8 cellular contexts compared by ENCODE assay signal in genomic region chr15:72116680-72117447, GRCh38. TPM values are rescaled to one million over a fixed set of nuclear protein-coding genes. Genes with fewer than 3 reads are reported as not detected.
DNase-seq lines count a peak whose midpoint lies in the region; ATAC-seq and TF ChIP-seq lines count a peak whose summit lies in the region.

No MANE protein-coding gene starts in this region.

- H3K4me3 Mint-ChIP-seq in T-helper 1 cell treated with Interleukin-12 subunit alpha and Interleukin-12 subunit beta and Interleukin-4 antibody, amounts not matched to agents 30 μg/mL and 1 μg/mL, for 36 hours: peak overlapping the region; percentile 95
- peak overlapping the region; percentile 95 for H3K4me3 Mint-ChIP-seq in mesothelial cell of epicardium

- H3K27me3 Mint-ChIP-seq in T-helper 1 cell treated with Interleukin-12 subunit alpha and Interleukin-12 subunit beta and Interleukin-4 antibody, amounts not matched to agents 30 μg/mL and 1 μg/mL, for 36 hours (ENCODE audit: low read depth): peaks cover 30% of the 10 kb centered on the region
- no peaks in the 10 kb centered on the region for H3K27me3 Mint-ChIP-seq in mesothelial cell of epicardium (ENCODE audit: low read depth)

- no peaks in the 10 kb centered on the region for H3K36me3 Mint-ChIP-seq in T-helper 1 cell treated with Interleukin-12 subunit alpha and Interleukin-12 subunit beta and Interleukin-4 antibody, amounts not matched to agents 30 μg/mL and 1 μg/mL, for 36 hours (ENCODE audit: low read depth)
- no peaks in the 10 kb centered on the region for H3K36me3 Mint-ChIP-seq in mesothelial cell of epicardium

- peaks cover 22% of the 10 kb centered on the region for H3K4me1 Mint-ChIP-seq in T-helper 1 cell treated with Interleukin-12 subunit alpha and Interleukin-12 subunit beta and Interleukin-4 antibody, amounts not matched to agents 30 μg/mL and 1 μg/mL, for 36 hours (ENCODE audit: low read depth)
- H3K4me1 Mint-ChIP-seq in mesothelial cell of epicardium: peaks cover 56% of the 10 kb centered on the region

- no peak for TF ChIP-seq CTCF in mesothelial cell of epicardium (IDR thresholded peaks at IDR 0.05; ENCODE audit: unreplicated experiment)
- no peak for TF ChIP-seq CTCF in thoracic aorta (IDR thresholded peaks at IDR 0.05)
- no peak for TF ChIP-seq CTCF in GM20000 (IDR thresholded peaks at IDR 0.05; ENCODE audit: extremely low read depth, missing control alignments)

- H3K36me3 ChIP-seq in endocrine pancreas (ENCODE audit: control insufficient read depth, insufficient read depth, low read length) (no peaks in the 10 kb centered on the region), thoracic aorta (no peaks in the 10 kb centered on the region)

- H3K27ac ChIP-seq in thoracic aorta: peak overlapping the region; percentile 72 to 84

- H3K27ac Mint-ChIP-seq in T-helper 1 cell treated with Interleukin-12 subunit alpha and Interleukin-12 subunit beta and Interleukin-4 antibody, amounts not matched to agents 30 μg/mL and 1 μg/mL, for 36 hours: peak overlapping the region; percentile 89
- peak overlapping the region; percentile 97 for H3K27ac Mint-ChIP-seq in mesothelial cell of epicardium

- DNase-seq in NCI-H2227 (lab: John Stamatoyannopoulos, UW; ENCODE audit: unreplicated experiment) (peak; percentile 27), NCI-H2227 treated with DMSO at 0.1 percent for 48 hours (lab: John Stamatoyannopoulos, UW) (no peak), mesothelial cell of epicardium (ENCODE audit: low spot score in 2 of 2, unreplicated experiment in 2 of 2) (peak in 1 of 2 experiments; percentile 24), thoracic aorta (ENCODE audit: low spot score) (peak; percentile 9), GM20000 (ENCODE audit: low spot score) (no peak)

- H3K4me3 ChIP-seq in endocrine pancreas (ENCODE audit: control insufficient read depth, insufficient read depth, low read length): peak overlapping the region; percentile 91
- peak overlapping the region; percentile 94 for H3K4me3 ChIP-seq in thoracic aorta

- H3K27me3 ChIP-seq in endocrine pancreas (ENCODE audit: control insufficient read depth, insufficient read depth, low read length): no peaks in the 10 kb centered on the region
- no peaks in the 10 kb centered on the region for H3K27me3 ChIP-seq in thoracic aorta (replicated peaks; ENCODE audit: insufficient read depth)

- peak overlapping the region; percentile 93 for H3K9ac ChIP-seq in endocrine pancreas (ENCODE audit: control insufficient read depth, insufficient read depth, low read length)

- H3K4me1 ChIP-seq in endocrine pancreas (ENCODE audit: control insufficient read depth, insufficient read depth, low read length) (peaks cover 21% of the 10 kb centered on the region), thoracic aorta (ENCODE audit: control insufficient read depth in 1 of 2, low read depth in 2 of 2) (peaks cover 18 to 37% of the 10 kb centered on the region in 2 donors)

- H3K9me3 ChIP-seq in endocrine pancreas (ENCODE audit: control insufficient read depth, low read length): no peaks in the 10 kb centered on the region
- no peaks in the 10 kb centered on the region for H3K9me3 ChIP-seq in thoracic aorta

- ATAC-seq in HG03064 (IDR thresholded peaks at IDR 0.05; ENCODE audit: low read depth, unreplicated experiment) (peak; percentile 2), thoracic aorta (ENCODE audit: insufficient number of reproducible peaks, low FRiP score, low read depth) (no peak)

- no peaks in the 10 kb centered on the region for H3K9me3 Mint-ChIP-seq in T-helper 1 cell treated with Interleukin-12 subunit alpha and Interleukin-12 subunit beta and Interleukin-4 antibody, amounts not matched to agents 30 μg/mL and 1 μg/mL, for 36 hours
- no peaks in the 10 kb centered on the region for H3K9me3 Mint-ChIP-seq in mesothelial cell of epicardium

RNA-seq across cellular contexts. Expression of gene MYO9A, which starts 1.1 kb away (rescaled TPM):
- total RNA-seq in mesothelial cell of epicardium (70.1 to 86.1 TPM (median 79.5 TPM) in 3 replicates), thoracic aorta (10 to 100 TPM; 48.2 to 57.4 TPM)

RNA-seq across cellular contexts. Expression of gene SENP8, which starts 1.3 kb away (rescaled TPM):
- total RNA-seq in mesothelial cell of epicardium: 3.7 to 5.3 TPM (median 4.7 TPM) in 3 replicates
- under 1 TPM; 0.54 to 0.78 TPM for total RNA-seq in thoracic aorta

Comparison
In these comparisons a context has a peak if more than half of its experiments do, and no peak if none do; other contexts are left out.
1. DNase-seq: peak in NCI-H2227 (single experiment) and thoracic aorta (single experiment); none in NCI-H2227 treated with DMSO at 0.1 percent for 48 hours (single experiment) and GM20000 (single experiment).